Comparison of ENCODE assay signal across 13 cellular contexts in genomic region chr21:28793043-28793442, GRCh38.
DNase-seq lines count a peak whose midpoint lies in the region; ATAC-seq and TF ChIP-seq lines count a peak whose summit lies in the region.
"Had no signal": no experiment of that assay in that cellular context is flagged by ENCODE, and none has a peak within 500 bp of the region (broad histone marks: within the 10 kb centered on the region; RNA-seq: fewer than 3 reads in every experiment).

No MANE protein-coding gene starts in this region.

- H3K9me3 Mint-ChIP-seq in nephron: no peaks in the 10 kb centered on the region
- H3K9me3 Mint-ChIP-seq in activated T-helper 17 cell treated with anti-CD3 and anti-CD28 coated beads, Interleukin-2, amount 50 U/mL, for 72 hours: no peaks in the 10 kb centered on the region

- no peak overlapping the region for H3K4me3 ChIP-seq in Panc1 (ENCODE audit: low read depth in 2 of 2, low read length in 2 of 2)
- no peak overlapping the region for H3K4me3 ChIP-seq in fibroblast of mammary gland (ENCODE audit: control insufficient read depth, low read depth, low read length)
- H3K4me3 ChIP-seq: stomach had no signal

- peaks cover 4% of the 10 kb centered on the region for H3K4me1 ChIP-seq in Panc1 (ENCODE audit: control insufficient read depth, insufficient read depth, low read length)
- H3K4me1 ChIP-seq: stomach had no signal

- no peak overlapping the region for H3K4me3 Mint-ChIP-seq in nephron
- H3K4me3 Mint-ChIP-seq in activated T-helper 17 cell treated with anti-CD3 and anti-CD28 coated beads, Interleukin-2, amount 50 U/mL, for 72 hours: no peak overlapping the region
- H3K4me3 Mint-ChIP-seq: activated naive CD8-positive, alpha-beta T cell treated with anti-CD3 and anti-CD28 coated beads, Interleukin-2, amount 10 ng/mL, durations not matched to agents 7 days and 5 days had no signal

- TF ChIP-seq CTCF in Panc1 (IDR thresholded peaks at IDR 0.05) (no peak), fibroblast of mammary gland (conservative IDR thresholded peaks at IDR 0.05; ENCODE audit: control insufficient read depth, insufficient read depth, low read depth, low read length) (peak; percentile 65), nephron (IDR thresholded peaks at IDR 0.05; ENCODE audit: unreplicated experiment in 3 of 3) (peak; percentile 29 to 35 (median 32))

- POLR2A ChIA-PET in Panc1 (lab: Charles Lee): no interaction called here

- no TSS peak for BruUV-seq in Panc1 (replicated peaks; lab: Mats Ljungman, UMichigan)

- no peaks in the 10 kb centered on the region for H3K36me3 Mint-ChIP-seq in nephron (ENCODE audit: low read depth)
- no peaks in the 10 kb centered on the region for H3K36me3 Mint-ChIP-seq in activated T-helper 17 cell treated with anti-CD3 and anti-CD28 coated beads, Interleukin-2, amount 50 U/mL, for 72 hours (ENCODE audit: low read depth)

- CTCF ChIA-PET in Panc1 (lab: Charles Lee): no interaction called here

- H3K27ac ChIP-seq in Panc1 (ENCODE audit: low read length): peak overlapping the region; percentile 77; the same call in 1 of the 2 replicates
- H3K27ac ChIP-seq: stomach had no signal

- intact Hi-C loops in Panc1 (cut with micrococcal nuclease; ENCODE audit: unreplicated experiment): no loop called here

- H3K4me1 Mint-ChIP-seq in nephron: no peaks in the 10 kb centered on the region
- no peaks in the 10 kb centered on the region for H3K4me1 Mint-ChIP-seq in activated T-helper 17 cell treated with anti-CD3 and anti-CD28 coated beads, Interleukin-2, amount 50 U/mL, for 72 hours

- H3K27me3 ChIP-seq in Panc1 (ENCODE audit: control insufficient read depth, insufficient read depth, low read length): no peaks in the 10 kb centered on the region
- H3K27me3 ChIP-seq: stomach had no signal

- H3K27me3 Mint-ChIP-seq in nephron (ENCODE audit: low read depth): no peaks in the 10 kb centered on the region
- no peaks in the 10 kb centered on the region for H3K27me3 Mint-ChIP-seq in activated T-helper 17 cell treated with anti-CD3 and anti-CD28 coated beads, Interleukin-2, amount 50 U/mL, for 72 hours
- H3K27me3 Mint-ChIP-seq: activated naive CD8-positive, alpha-beta T cell treated with anti-CD3 and anti-CD28 coated beads, Interleukin-2, amount 10 ng/mL, durations not matched to agents 7 days and 5 days had no signal

- peak; percentile 48 for DNase-seq in GM03348 (ENCODE audit: low spot score)
- DNase-seq in Panc1 (ENCODE audit: low read depth, low spot score): no peak
- DNase-seq in fibroblast of mammary gland (ENCODE audit: low read depth): peak; percentile 74
- no peak for DNase-seq in KG1 (lab: John Stamatoyannopoulos, UW)
- no peak for DNase-seq in activated naive CD4-positive, alpha-beta T cell treated with anti-CD3 and anti-CD28 coated beads, Interleukin-2, amount 50 U/mL, for 16 hours
- DNase-seq: activated naive CD8-positive, alpha-beta T cell treated with anti-CD3 and anti-CD28 coated beads, Interleukin-2, amount 10 ng/mL, durations not matched to agents 7 days and 5 days; GDM1; NCI-H2081; stomach; T-helper 9 cell had no signal

- in situ Hi-C loops in Panc1 (cut with HindIII; ENCODE audit: low pct_unique_long_range_greater_than_20kb, low sequenced_read_pairs): no loop called here

- ATAC-seq in Panc1 (no peak), GM19328 (IDR thresholded peaks at IDR 0.05; ENCODE audit: unreplicated experiment) (no peak)
- no peak for ATAC-seq in activated T-helper 17 cell treated with anti-CD3 and anti-CD28 coated beads, Interleukin-2, amount 50 U/mL, for 72 hours (replicated peaks)

- no peaks in the 10 kb centered on the region for H3K36me3 ChIP-seq in Panc1 (ENCODE audit: control insufficient read depth, insufficient read depth, low read length)
- H3K36me3 ChIP-seq: stomach had no signal

- H3K27ac Mint-ChIP-seq in nephron: no peak overlapping the region
- H3K27ac Mint-ChIP-seq in activated T-helper 17 cell treated with anti-CD3 and anti-CD28 coated beads, Interleukin-2, amount 50 U/mL, for 72 hours: no peak overlapping the region
- H3K27ac Mint-ChIP-seq: activated naive CD8-positive, alpha-beta T cell treated with anti-CD3 and anti-CD28 coated beads, Interleukin-2, amount 10 ng/mL, durations not matched to agents 7 days and 5 days had no signal

- H3K9me3 ChIP-seq in Panc1 (ENCODE audit: control insufficient read depth, insufficient read depth, low read depth, low read length): no peaks in the 10 kb centered on the region
- H3K9me3 ChIP-seq: stomach had no signal

Comparison
In these comparisons a context has a peak if more than half of its experiments do, and no peak if none do; other contexts are left out.
1. DNase-seq: peak in GM03348 (single experiment) and fibroblast of mammary gland (single experiment); none in Panc1 (single experiment), KG1 (single experiment) and activated naive CD4-positive, alpha-beta T cell treated with anti-CD3 and anti-CD28 coated beads, Interleukin-2, amount 50 U/mL, for 16 hours (single experiment).